ENCODE assay signal across 17 cellular contexts in the genomic region with DNA sequence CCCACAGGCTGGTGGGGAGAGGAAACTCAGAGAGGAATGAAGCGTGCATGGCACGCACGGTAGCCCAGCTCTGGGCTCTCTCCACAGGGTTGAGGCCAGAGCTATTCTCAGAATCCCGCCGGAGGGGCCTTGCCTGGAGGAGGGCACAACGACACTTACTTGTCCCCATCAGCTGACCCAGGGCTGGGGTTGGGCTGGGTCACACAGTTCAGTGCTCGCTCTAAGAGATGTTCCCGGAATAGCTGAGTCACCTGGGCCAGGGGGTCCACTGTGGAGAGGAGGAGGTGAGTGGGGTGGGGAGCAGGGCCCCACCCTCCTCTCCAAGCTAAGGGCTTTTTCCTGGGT. TPM values are rescaled to one million over a fixed set of nuclear protein-coding genes. Genes with fewer than 3 reads are reported as not detected.
DNase-seq lines count a peak whose midpoint lies in the region; ATAC-seq and TF ChIP-seq lines count a peak whose summit lies in the region.
"Had no signal": no experiment of that assay in that cellular context is flagged by ENCODE, and none has a peak within 500 bp of the region (broad histone marks: within the 10 kb centered on the region; RNA-seq: fewer than 3 reads in every experiment).

No MANE protein-coding gene starts in this region.

- peaks cover 6% of the 10 kb centered on the region for H3K4me1 Mint-ChIP-seq in central memory CD8-positive, alpha-beta T cell
- H3K4me1 Mint-ChIP-seq in type B pancreatic cell (ENCODE audit: unreplicated experiment), result peaks cover 33% of the 10 kb centered on the region

- intact Hi-C loops in Right ventricle myocardium inferior (cut with DNase I), result loop anchor here (2.0 to 5.0 kb wide), 2 partner anchors 104 to 217 kb away; no protein-coding TSS in a partner anchor
- intact Hi-C loops in cardiac septum (cut with DNase I), result loop anchor here (2.0 kb wide), 1 partner anchor 26 kb away; no protein-coding TSS in a partner anchor

- peak overlapping the region; percentile 87 for H3K27ac ChIP-seq in layer of hippocampus (ENCODE audit: low read depth, low read length)
- H3K27ac ChIP-seq: pancreas, SJCRH30 had no signal

- no peak overlapping the region for H3K4me3 Mint-ChIP-seq in central memory CD8-positive, alpha-beta T cell
- no peak overlapping the region for H3K4me3 Mint-ChIP-seq in type B pancreatic cell
- H3K4me3 Mint-ChIP-seq: activated CD4-positive, alpha-beta T cell treated with anti-CD3 and anti-CD28 coated beads for 36 hours; activated naive CD8-positive, alpha-beta T cell; stimulated activated naive CD8-positive, alpha-beta T cell treated with anti-CD3 and anti-CD28 coated beads, Interleukin-15, Interleukin-2, amounts not matched to agents 100 ng/mL and 50 ng/mL, for 24 hours had no signal

- ATAC-seq in Right ventricle myocardium inferior (peak; percentile 57), GM18520 (IDR thresholded peaks at IDR 0.05; ENCODE audit: unreplicated experiment) (no peak), GM21717 (IDR thresholded peaks at IDR 0.05; ENCODE audit: unreplicated experiment) (no peak), GM18909 (IDR thresholded peaks at IDR 0.05; ENCODE audit: poor library complexity, unreplicated experiment) (no peak)
- no peak for ATAC-seq in central memory CD8-positive, alpha-beta T cell (replicated peaks; ENCODE audit: extremely low read depth, poor library complexity, severe bottlenecking)
- ATAC-seq: activated CD4-positive, alpha-beta T cell treated with anti-CD3 and anti-CD28 coated beads for 36 hours; effector memory CD8-positive, alpha-beta T cell; pancreas had no signal

- H3K9me3 Mint-ChIP-seq in central memory CD8-positive, alpha-beta T cell, result no peaks in the 10 kb centered on the region
- no peaks in the 10 kb centered on the region for H3K9me3 Mint-ChIP-seq in type B pancreatic cell
- H3K9me3 Mint-ChIP-seq: effector memory CD8-positive, alpha-beta T cell; stimulated activated naive CD8-positive, alpha-beta T cell treated with anti-CD3 and anti-CD28 coated beads, Interleukin-15, Interleukin-2, amounts not matched to agents 100 ng/mL and 50 ng/mL, for 24 hours had no signal

- no peak for DNase-seq in Right ventricle myocardium inferior (ENCODE audit: missing footprints)
- DNase-seq in cardiac septum (ENCODE audit: low spot score), result no peak
- DNase-seq in central memory CD8-positive, alpha-beta T cell (ENCODE audit: low spot score in 2 of 2), result no peak
- no peak for DNase-seq in type B pancreatic cell (ENCODE audit: extremely low spot score, unreplicated experiment)
- DNase-seq: activated CD4-positive, alpha-beta T cell treated with anti-CD3 and anti-CD28 coated beads for 36 hours; activated T-cell treated with anti-CD3 and anti-CD28 coated beads for 4 hours; central memory CD4-positive, alpha-beta T cell; effector memory CD8-positive, alpha-beta T cell; NCI-H446 treated with DMSO at 0.1 percent for 48 hours had no signal

- H3K27ac Mint-ChIP-seq in central memory CD8-positive, alpha-beta T cell (ENCODE audit: low read depth), result peak overlapping the region; percentile 84
- peak overlapping the region; percentile 81 for H3K27ac Mint-ChIP-seq in type B pancreatic cell
- H3K27ac Mint-ChIP-seq: activated CD4-positive, alpha-beta T cell treated with anti-CD3 and anti-CD28 coated beads for 36 hours; stimulated activated naive CD8-positive, alpha-beta T cell treated with anti-CD3 and anti-CD28 coated beads, Interleukin-15, Interleukin-2, amounts not matched to agents 100 ng/mL and 50 ng/mL, for 24 hours had no signal

- TF ChIP-seq CTCF in type B pancreatic cell (conservative IDR thresholded peaks at IDR 0.05), result no peak

- peaks cover 40% of the 10 kb centered on the region for H3K36me3 Mint-ChIP-seq in central memory CD8-positive, alpha-beta T cell (ENCODE audit: insufficient read depth)
- H3K36me3 Mint-ChIP-seq in type B pancreatic cell, result no peaks in the 10 kb centered on the region

- H3K27me3 Mint-ChIP-seq in central memory CD8-positive, alpha-beta T cell, result no peaks in the 10 kb centered on the region
- H3K27me3 Mint-ChIP-seq in type B pancreatic cell, result no peaks in the 10 kb centered on the region
- H3K27me3 Mint-ChIP-seq: activated CD4-positive, alpha-beta T cell treated with anti-CD3 and anti-CD28 coated beads for 36 hours; activated naive CD8-positive, alpha-beta T cell; effector memory CD8-positive, alpha-beta T cell; stimulated activated naive CD8-positive, alpha-beta T cell treated with anti-CD3 and anti-CD28 coated beads, Interleukin-15, Interleukin-2, amounts not matched to agents 100 ng/mL and 50 ng/mL, for 24 hours had no signal

- no peaks in the 10 kb centered on the region for H3K27me3 ChIP-seq in layer of hippocampus (ENCODE audit: control insufficient read depth, insufficient read depth, low read length)
- H3K27me3 ChIP-seq: pancreas, SJCRH30 had no signal

RNA-seq across cellular contexts. Expression of a gene that starts 21.8 kb away (rescaled TPM):
- 18.9 TPM for total RNA-seq in Right ventricle myocardium inferior
- 17.1 TPM for total RNA-seq in cardiac septum
- 81.2 and 97.0 TPM in 2 replicates for total RNA-seq in type B pancreatic cell (ENCODE audit: low replicate concordance)
